ENCODE assay signal across 11 cellular contexts in the genomic region with DNA sequence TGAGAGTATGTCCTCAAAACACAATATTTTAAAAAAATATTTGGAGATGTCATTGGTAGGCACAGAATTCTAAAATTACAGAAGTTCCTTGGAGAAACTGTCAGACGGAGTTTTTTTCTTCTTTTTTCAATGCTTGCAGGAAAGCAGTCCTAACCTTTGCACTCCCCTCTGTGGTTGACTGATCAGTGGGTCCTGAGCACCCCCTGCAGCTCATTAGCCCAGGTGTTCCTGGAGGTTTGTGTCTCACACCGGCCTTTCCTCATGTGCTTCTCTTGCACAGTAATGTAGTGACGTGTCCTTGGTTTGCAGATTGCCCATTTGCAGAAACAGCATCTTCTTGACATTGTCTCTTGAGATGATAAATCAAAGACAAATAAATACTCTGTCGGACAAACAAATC.
A peak's percentile ranks its signal among the peaks of the same experiment; 100 is the strongest.
DNase-seq lines count a peak whose midpoint lies in the region; ATAC-seq, FAIRE-seq and TF ChIP-seq lines count a peak whose summit lies in the region.
"Had no signal": no experiment of that assay in that cellular context is flagged by ENCODE, and none has a peak within 500 bp of the region (broad histone marks: within the 10 kb centered on the region; RNA-seq: fewer than 3 reads in every experiment).

No MANE protein-coding gene starts in this region.

- H3K27ac ChIP-seq in mammary epithelial cell (ENCODE audit: insufficient read depth, low read depth, low read length) (no peak overlapping the region), keratinocyte (ENCODE audit: control insufficient read depth, insufficient read depth, low read length) (no peak overlapping the region)
- H3K27ac ChIP-seq: BLaER1 had no signal

- no peak for FAIRE-seq in keratinocyte (lab: Jason Lieb, UNC)
- FAIRE-seq: HTR-8/SVneo had no signal

- POLR2A ChIA-PET in MCF 10A (lab: Yijun Ruan, JAX) = no interaction called here

- H2AFZ ChIP-seq in mammary epithelial cell (ENCODE audit: low read depth, low read length) (no peak overlapping the region), keratinocyte (ENCODE audit: control insufficient read depth, low read length) (no peak overlapping the region)

- peaks cover 54% of the 10 kb centered on the region for H3K27me3 Mint-ChIP-seq in MCF 10A (ENCODE audit: insufficient read depth, unreplicated experiment)

- H3K27me3 ChIP-seq in mammary epithelial cell (ENCODE audit: insufficient read depth, low read length) = no peaks in the 10 kb centered on the region
- no peaks in the 10 kb centered on the region for H3K27me3 ChIP-seq in keratinocyte (ENCODE audit: control insufficient read depth, extremely low read depth, insufficient read depth, low read length)
- H3K27me3 ChIP-seq: BLaER1 had no signal

- no peaks in the 10 kb centered on the region for H3K9me3 Mint-ChIP-seq in MCF 10A (ENCODE audit: unreplicated experiment)

- H3K36me3 ChIP-seq in mammary epithelial cell (ENCODE audit: insufficient read depth, low read length) (no peaks in the 10 kb centered on the region), keratinocyte (ENCODE audit: control insufficient read depth in 2 of 2, extremely low read depth in 1 of 2, insufficient read depth in 2 of 2, low read length in 2 of 2) (no peaks in the 10 kb centered on the region)
- H3K36me3 ChIP-seq: BLaER1 had no signal

- CTCF ChIA-PET in MCF 10A (lab: Yijun Ruan, JAX) = interaction anchor here (1.0 to 1.7 kb wide), 4 partner anchors 14 to 70 kb away, joined by 3 to 6 read pairs (median 3); no protein-coding TSS in a partner anchor
- CTCF ChIA-PET in mammary epithelial cell (lab: Charles Lee; ENCODE audit: low non-redundant PET) = no interaction called here

- peaks cover 7% of the 10 kb centered on the region for H3K9me3 ChIP-seq in mammary epithelial cell (replicated peaks; ENCODE audit: insufficient read depth, low read length)
- no peaks in the 10 kb centered on the region for H3K9me3 ChIP-seq in keratinocyte (ENCODE audit: control insufficient read depth, low read depth, low read length)
- H3K9me3 ChIP-seq: BLaER1 had no signal

- H3K36me3 Mint-ChIP-seq in MCF 10A (ENCODE audit: insufficient read depth, unreplicated experiment) = no peaks in the 10 kb centered on the region

- no peak overlapping the region for H3K9ac ChIP-seq in mammary epithelial cell (ENCODE audit: insufficient read depth, low read length)
- no peak overlapping the region for H3K9ac ChIP-seq in keratinocyte (ENCODE audit: control insufficient read depth, extremely low read depth, insufficient read depth, low read length)
- H3K9ac ChIP-seq: BLaER1 had no signal

- H3K79me2 ChIP-seq in mammary epithelial cell (ENCODE audit: insufficient read depth, low read length) = no peaks in the 10 kb centered on the region
- H3K79me2 ChIP-seq in keratinocyte (ENCODE audit: control insufficient read depth, insufficient read depth, low read length) = no peaks in the 10 kb centered on the region

- H3K4me1 ChIP-seq in mammary epithelial cell (ENCODE audit: insufficient read depth, low read length) (no peaks in the 10 kb centered on the region), keratinocyte (ENCODE audit: control insufficient read depth, extremely low read depth, insufficient read depth, low read length) (no peaks in the 10 kb centered on the region)

- dilution Hi-C loops in mammary epithelial cell (cut with HindIII; ENCODE audit: low sequenced_read_pairs) = no loop called here
- dilution Hi-C loops in keratinocyte (cut with MboI; ENCODE audit: extremely low pct_ligation_motif_present, low sequenced_read_pairs) = no loop called here

- H3K4me3 Mint-ChIP-seq in MCF 10A (ENCODE audit: unreplicated experiment) = no peak overlapping the region

- H3K27ac Mint-ChIP-seq in MCF 10A (ENCODE audit: low read depth, unreplicated experiment) = no peak overlapping the region

- ATAC-seq in left ventricle myocardium superior = no peak
- ATAC-seq in GM19035 (IDR thresholded peaks at IDR 0.05; ENCODE audit: unreplicated experiment) = no peak

- no peaks in the 10 kb centered on the region for H3K9me1 ChIP-seq in keratinocyte (ENCODE audit: control insufficient read depth, extremely low read depth, insufficient read depth, low read length)

- DNase-seq in MCF 10A (ENCODE audit: unreplicated experiment) (peak; percentile 35), mammary epithelial cell (no peak), keratinocyte (ENCODE audit: low read depth, low spot score) (no peak), ureter (ENCODE audit: low spot score) (peak; percentile 55), left ventricle myocardium superior (no peak), SHP77 treated with DMSO at 0.1 percent for 48 hours (lab: John Stamatoyannopoulos, UW) (no peak)
- DNase-seq in activated CD4-positive, alpha-beta T cell treated with anti-CD3 and anti-CD28 coated beads, Interleukin-2, amount 50 U/mL, for 1 hour = peak; percentile 66
- DNase-seq: cortex of kidney had no signal

- in situ Hi-C loops in mammary epithelial cell (cut with MboI; ENCODE audit: low sequenced_read_pairs in 2 of 2) = no loop called here

- H3K4me2 ChIP-seq in mammary epithelial cell (ENCODE audit: insufficient read depth, low read depth, low read length) (no peak overlapping the region), keratinocyte (ENCODE audit: control insufficient read depth, extremely low read depth, insufficient read depth, low read depth, low read length) (no peak overlapping the region)
- H3K4me2 ChIP-seq: BLaER1 had no signal

- TF ChIP-seq CTCF in MCF 10A (IDR thresholded peaks at IDR 0.05; ENCODE audit: unreplicated experiment) (no peak), mammary epithelial cell (conservative IDR thresholded peaks at IDR 0.05 in 1 of 2, IDR thresholded peaks at IDR 0.05 in 1 of 2; ENCODE audit: extremely low read depth in 1 of 2, insufficient read depth in 1 of 2, low read depth in 1 of 2, low read length in 2 of 2) (no peak), keratinocyte (optimal IDR thresholded peaks at IDR 0.05 in 1 of 3, IDR thresholded peaks at IDR 0.05 in 1 of 3, conservative IDR thresholded peaks at IDR 0.05 in 1 of 3; ENCODE audit: extremely low read depth in 1 of 3, insufficient read depth in 2 of 3, low read length in 3 of 3) (peak; percentile 31 to 56 (median 53))

- BruUV-seq in MCF 10A (replicated peaks; lab: Mats Ljungman, UMichigan) (no TSS peak), mammary epithelial cell (replicated peaks; lab: Mats Ljungman, UMichigan) (no TSS peak)

- intact Hi-C loops in MCF 10A (cut with micrococcal nuclease) (no loop called here), mammary epithelial cell (cut with micrococcal nuclease) (no loop called here), left ventricle myocardium superior (cut with micrococcal nuclease) (no loop called here)

- WGBS in mammary epithelial cell (ENCODE audit: low coverage, missing lambda C conversion rate) = 30% methylated on average over 3 of the region's 4 CpGs

- H4K20me1 ChIP-seq in mammary epithelial cell (ENCODE audit: insufficient read depth, low read length) = no peaks in the 10 kb centered on the region
- no peaks in the 10 kb centered on the region for H4K20me1 ChIP-seq in keratinocyte (ENCODE audit: control insufficient read depth, extremely low read depth, insufficient read depth, low read length)
- H4K20me1 ChIP-seq: BLaER1 had no signal

- H3K4me3 ChIP-seq in mammary epithelial cell (replicated peaks in 1 of 3; ENCODE audit: insufficient read depth in 1 of 3, low read depth in 2 of 3, low read length in 3 of 3) (no peak overlapping the region), keratinocyte (ENCODE audit: control insufficient read depth in 2 of 3, extremely low read depth in 1 of 3, insufficient read depth in 2 of 3, low read depth in 1 of 3, low read length in 3 of 3) (no peak overlapping the region)
- H3K4me3 ChIP-seq: BLaER1 had no signal

- H3K4me1 Mint-ChIP-seq in MCF 10A (ENCODE audit: insufficient read depth, unreplicated experiment) = no peaks in the 10 kb centered on the region

Comparison
In these comparisons a context has a peak if more than half of its experiments do, and no peak if none do; other contexts are left out.
1. DNase-seq: peak in MCF 10A (single experiment), activated CD4-positive, alpha-beta T cell treated with anti-CD3 and anti-CD28 coated beads, Interleukin-2, amount 50 U/mL, for 1 hour (single experiment) and ureter (single experiment); none in mammary epithelial cell (single experiment), keratinocyte (single experiment), left ventricle myocardium superior (single experiment) and SHP77 treated with DMSO at 0.1 percent for 48 hours (single experiment).
2. CTCF ChIP-seq: peak in keratinocyte (3 of 3); none in MCF 10A (single experiment) and mammary epithelial cell (0 of 2).